ENCODE assay signal across 11 cellular contexts in genomic region chr18:11859903-11860407, GRCh38. TPM values are rescaled to one million over a fixed set of nuclear protein-coding genes. Genes with fewer than 3 reads are reported as not detected.
A peak's percentile ranks its signal among the peaks of the same experiment; 100 is the strongest.
DNase-seq lines count a peak whose midpoint lies in the region; ATAC-seq, FAIRE-seq and TF ChIP-seq lines count a peak whose summit lies in the region.
"Had no signal": no experiment of that assay in that cellular context is flagged by ENCODE, and none has a peak within 500 bp of the region (broad histone marks: within the 10 kb centered on the region; RNA-seq: fewer than 3 reads in every experiment).

No MANE protein-coding gene starts in this region.

- peaks cover 10% of the 10 kb centered on the region for H3K4me1 Mint-ChIP-seq in activated CD4-positive, alpha-beta T cell treated with anti-CD3 and anti-CD28 coated beads for 36 hours

- BruUV-seq in Panc1 (replicated peaks; lab: Mats Ljungman, UMichigan), result no TSS peak

- FAIRE-seq in small intestine (lab: Jason Lieb, UNC), result no peak
- FAIRE-seq: A204.1 had no signal

- H3K36me3 Mint-ChIP-seq in activated CD4-positive, alpha-beta T cell treated with anti-CD3 and anti-CD28 coated beads for 36 hours (ENCODE audit: low read depth), result no peaks in the 10 kb centered on the region

- no peaks in the 10 kb centered on the region for H3K9me3 Mint-ChIP-seq in activated CD4-positive, alpha-beta T cell treated with anti-CD3 and anti-CD28 coated beads for 36 hours (ENCODE audit: low read depth)

- H3K4me3 ChIP-seq in Panc1 (ENCODE audit: low read depth in 2 of 2, low read length in 2 of 2) (no peak overlapping the region), small intestine (ENCODE audit: low read depth in 1 of 2, low read length in 2 of 2) (no peak overlapping the region), testis (no peak overlapping the region)
- H3K4me3 ChIP-seq: SK-N-MC had no signal

- 14 to 62% (median 45%) methylated on average over 4 of the region's 4 CpGs for WGBS in small intestine, 3 donors
- WGBS in testis, 2 donors, result 71 to 82% methylated on average over 3 to 4 of the region's 4 CpGs

- no peak overlapping the region for H3K4me3 Mint-ChIP-seq in activated CD4-positive, alpha-beta T cell treated with anti-CD3 and anti-CD28 coated beads for 36 hours

- peaks cover 13% of the 10 kb centered on the region for H3K4me1 ChIP-seq in Panc1 (ENCODE audit: control insufficient read depth, insufficient read depth, low read length)
- peaks cover 8 to 13% of the 10 kb centered on the region in 2 donors for H3K4me1 ChIP-seq in small intestine (ENCODE audit: control insufficient read depth in 2 of 2, insufficient read depth in 1 of 2, low read depth in 1 of 2, low read length in 1 of 2)
- no peaks in the 10 kb centered on the region for H3K4me1 ChIP-seq in testis

- ATAC-seq in activated CD4-positive, alpha-beta T cell treated with anti-CD3 and anti-CD28 coated beads for 36 hours, result peak; percentile 51
- peak; percentile 57 for ATAC-seq in Panc1
- peak; percentile 84 for ATAC-seq in esophagus mucosa
- no peak for ATAC-seq in GM18511 (IDR thresholded peaks at IDR 0.05; ENCODE audit: unreplicated experiment)
- ATAC-seq: left lobe of liver had no signal

- no peak for DNase-seq in activated CD4-positive, alpha-beta T cell treated with anti-CD3 and anti-CD28 coated beads for 36 hours
- no peak for DNase-seq in activated CD4-positive, alpha-beta T cell treated with anti-CD3 and anti-CD28 coated beads, Interleukin-2, amount 50 U/mL, for 4 hours
- DNase-seq in Panc1 (ENCODE audit: low read depth, low spot score) (no peak), small intestine (peak; percentile 77), testis (no peak), HEK293T (ENCODE audit: extremely low spot score) (no peak)

- in situ Hi-C loops in Panc1 (cut with HindIII; ENCODE audit: low pct_unique_long_range_greater_than_20kb, low sequenced_read_pairs), result no loop called here

- CTCF ChIA-PET in activated CD4-positive, alpha-beta T cell treated with anti-CD3 and anti-CD28 coated beads for 36 hours (lab: Charles Lee), result interaction anchor here (0.9 kb wide), 1 partner anchor 78 kb away, joined by 5 read pairs; no protein-coding TSS in a partner anchor
- CTCF ChIA-PET in Panc1 (lab: Charles Lee), result no interaction called here
- CTCF ChIA-PET in HEK293T (lab: Yijun Ruan, JAX), result no interaction called here

- TF ChIP-seq POLR2A in testis (IDR thresholded peaks at IDR 0.05), result no peak

- POLR2A ChIA-PET in activated CD4-positive, alpha-beta T cell treated with anti-CD3 and anti-CD28 coated beads for 36 hours (lab: Charles Lee), result no interaction called here
- POLR2A ChIA-PET in Panc1 (lab: Charles Lee), result no interaction called here
- POLR2A ChIA-PET in HEK293T (lab: Yijun Ruan, JAX), result interaction anchor here (1.0 kb wide), 1 partner anchor 9 kb away, joined by 3 read pairs; the partner anchor contains the start of gene CHMP1B

- no peaks in the 10 kb centered on the region for H3K36me3 ChIP-seq in Panc1 (ENCODE audit: control insufficient read depth, insufficient read depth, low read length)
- H3K36me3 ChIP-seq in small intestine (ENCODE audit: control insufficient read depth in 2 of 2, insufficient read depth in 2 of 2, low read length in 2 of 2), result no peaks in the 10 kb centered on the region
- H3K36me3 ChIP-seq in testis (ENCODE audit: low read depth, missing control alignments), result no peaks in the 10 kb centered on the region

- TF ChIP-seq CTCF in Panc1 (IDR thresholded peaks at IDR 0.05), result no peak
- no peak for TF ChIP-seq CTCF in testis (IDR thresholded peaks at IDR 0.05)

- intact Hi-C loops in activated CD4-positive, alpha-beta T cell treated with anti-CD3 and anti-CD28 coated beads for 36 hours (cut with DNase I, micrococcal nuclease), result no loop called here
- intact Hi-C loops in Panc1 (cut with micrococcal nuclease; ENCODE audit: unreplicated experiment) (no loop called here), testis (cut with DNase I; ENCODE audit: low total_unique reads) (no loop called here)

- no peak overlapping the region for H3K27ac Mint-ChIP-seq in activated CD4-positive, alpha-beta T cell treated with anti-CD3 and anti-CD28 coated beads for 36 hours

- peaks cover 2% of the 10 kb centered on the region for H3K27me3 Mint-ChIP-seq in activated CD4-positive, alpha-beta T cell treated with anti-CD3 and anti-CD28 coated beads for 36 hours

- H3K27ac ChIP-seq in Panc1 (ENCODE audit: low read length) (no peak overlapping the region), small intestine (ENCODE audit: low read depth in 1 of 2, low read length in 1 of 2) (peak overlapping the region; percentile 28 to 80), testis (no peak overlapping the region)
- H3K27ac ChIP-seq: SK-N-MC had no signal

- H3K27me3 ChIP-seq in Panc1 (ENCODE audit: control insufficient read depth, insufficient read depth, low read length) (no peaks in the 10 kb centered on the region), small intestine (ENCODE audit: control insufficient read depth in 2 of 2, insufficient read depth in 2 of 2, low read length in 2 of 2) (no peaks in the 10 kb centered on the region), testis (no peaks in the 10 kb centered on the region)

- no peaks in the 10 kb centered on the region for H3K9me3 ChIP-seq in Panc1 (ENCODE audit: control insufficient read depth, insufficient read depth, low read depth, low read length)
- H3K9me3 ChIP-seq in small intestine (ENCODE audit: control insufficient read depth, low read depth), result no peaks in the 10 kb centered on the region
- no peaks in the 10 kb centered on the region for H3K9me3 ChIP-seq in testis

TF ChIP-seq in HEK293T, 16 proteins besides CTCF, POLR2A, EP300 and RAD21:
- TF ChIP-seq LEF1 (IDR thresholded peaks at IDR 0.05; ENCODE audit: borderline replicate concordance) (no peak), SP1 (IDR thresholded peaks at IDR 0.05) (no peak), NFRKB (IDR thresholded peaks at IDR 0.05) (no peak), ARNT (IDR thresholded peaks at IDR 0.05) (no peak), CTBP1 (IDR thresholded peaks at IDR 0.05; ENCODE audit: borderline replicate concordance) (no peak), BHLHE40 (IDR thresholded peaks at IDR 0.05; ENCODE audit: borderline replicate concordance) (no peak)

RNA-seq across cellular contexts. Expression of gene CHMP1B, which starts 8.7 kb away (rescaled TPM):
- 10 to 100 TPM; 20.4 to 20.9 TPM for total RNA-seq in activated CD4-positive, alpha-beta T cell treated with anti-CD3 and anti-CD28 coated beads for 36 hours
- total RNA-seq in Panc1 (2021; ENCODE audit: unreplicated experiment), result 17.1 TPM
- polyA plus RNA-seq in Panc1 (2012; ENCODE audit: insufficient read length), result 20.1 TPM
- total RNA-seq in esophagus mucosa, result 28.7 TPM
- polyA plus RNA-seq in small intestine, result 10 to 100 TPM; 38.1 to 71.3 (median 64.9) TPM
- 10 to 100 TPM; 39.1 to 50.0 TPM for total RNA-seq in testis
- 32.8 TPM for polyA plus RNA-seq in testis (ENCODE audit: insufficient read depth, low read depth, low replicate concordance)

RNA-seq across cellular contexts. Expression of gene MPPE1, which starts 48.2 kb away (rescaled TPM):
- 10 to 100 TPM; 22.4 to 29.6 TPM for total RNA-seq in activated CD4-positive, alpha-beta T cell treated with anti-CD3 and anti-CD28 coated beads for 36 hours
- 37.1 TPM for total RNA-seq in Panc1 (2021; ENCODE audit: unreplicated experiment)
- 31.6 TPM for polyA plus RNA-seq in Panc1 (2012; ENCODE audit: insufficient read length)
- 25.7 TPM for total RNA-seq in esophagus mucosa
- polyA plus RNA-seq in small intestine, result 10 to 100 TPM; 23.9 to 27.6 (median 25.0) TPM
- 10 to 100 TPM; 28.3 to 37.5 TPM for total RNA-seq in testis
- 32.8 TPM for polyA plus RNA-seq in testis (ENCODE audit: insufficient read depth, low read depth, low replicate concordance)

Comparison
In these comparisons a context has a peak if more than half of its experiments do, and no peak if none do; other contexts are left out.
1. H3K27ac ChIP-seq: peak in small intestine (2 of 2); none in Panc1 (single experiment) and testis (0 of 2).